ENCODE assay signal across 7 cellular contexts in genomic region chr7:107891619-107892366, GRCh38. TPM values are rescaled to one million over a fixed set of nuclear protein-coding genes. Genes with fewer than 3 reads are reported as not detected.
DNase-seq lines count a peak whose midpoint lies in the region; ATAC-seq, FAIRE-seq and TF ChIP-seq lines count a peak whose summit lies in the region.

No MANE protein-coding gene starts in this region.

- TF ChIP-seq RAD21 in K562 (CRISPR knock-in tag; conservative IDR thresholded peaks at IDR 0.05 in 1 of 2, IDR thresholded peaks at IDR 0.05 in 1 of 2) = no peak

- BruUV-seq in K562 (replicated peaks; lab: Mats Ljungman, UMichigan) = no TSS peak

- H3K79me2 ChIP-seq in K562 (ENCODE audit: control insufficient read depth, insufficient read depth, low read length) = peaks cover 59% of the 10 kb centered on the region

- H4K20me1 ChIP-seq in K562 (replicated peaks; ENCODE audit: control insufficient read depth, insufficient read depth, low read length) = peaks cover 20% of the 10 kb centered on the region

- peak; percentile 8 for ATAC-seq in GM21526 (IDR thresholded peaks at IDR 0.05; ENCODE audit: low FRiP score, unreplicated experiment)
- peak; percentile 15 for ATAC-seq in K562
- no peak for ATAC-seq in lower lobe of right lung

- intact Hi-C loops in K562 (cut with micrococcal nuclease) = loop anchor here (5.0 kb wide), 3 partner anchors 121 to 256 kb away; no protein-coding TSS in a partner anchor
- intact Hi-C loops in lower lobe of right lung (cut with DNase I) = no loop called here

- no peak; the same call in 1 of the 2 replicates for TF ChIP-seq EP300 in K562 (IDR thresholded peaks at IDR 0.05; ENCODE audit: low read length)

- H3K9me3 ChIP-seq in MG63 (no peaks in the 10 kb centered on the region), K562 (replicated peaks; ENCODE audit: control insufficient read depth, insufficient read depth, low read depth, low read length) (no peaks in the 10 kb centered on the region), lower lobe of right lung (no peaks in the 10 kb centered on the region)

- DNase-seq in GM12865 (ENCODE audit: low read depth) = no peak
- no peak for DNase-seq in MG63
- peak in 2 of 4 experiments; percentile 54 to 70 for DNase-seq in K562 (ENCODE audit: extremely low read depth in 1 of 4, low spot score in 3 of 4)
- no peak for DNase-seq in lower lobe of right lung
- no peak for DNase-seq in NCI-H128 (lab: John Stamatoyannopoulos, UW; ENCODE audit: unreplicated experiment)

- peak overlapping the region; percentile 98 for H2AFZ ChIP-seq in K562 (ENCODE audit: low read depth, low read length)

- peak; percentile 57 for FAIRE-seq in K562 (lab: Jason Lieb, UNC)

- H3K36me3 ChIP-seq in MG63 (peaks cover 5% of the 10 kb centered on the region), K562 (ENCODE audit: control insufficient read depth, insufficient read depth, low read length) (peaks cover 41% of the 10 kb centered on the region), lower lobe of right lung (peaks cover 27% of the 10 kb centered on the region), urinary bladder (ENCODE audit: insufficient read depth) (no peaks in the 10 kb centered on the region)

- H3K4me3 ChIP-seq in GM12865 (ENCODE audit: low read depth, low read length) = peak overlapping the region; percentile 77
- peak overlapping the region; percentile 79 for H3K4me3 ChIP-seq in MG63
- peak overlapping the region; percentile 55 for H3K4me3 ChIP-seq in K562
- H3K4me3 ChIP-seq in lower lobe of right lung = peak overlapping the region; percentile 70
- peak overlapping the region; percentile 56 for H3K4me3 ChIP-seq in urinary bladder (ENCODE audit: low read depth, low read length)

- H3K9ac ChIP-seq in K562 (ENCODE audit: insufficient read depth in 1 of 2, low read depth in 2 of 2, low read length in 2 of 2) = peak overlapping the region; percentile 85 to 97

- H3K4me2 ChIP-seq in K562 (ENCODE audit: insufficient read depth, low read length) = peak overlapping the region; percentile 90

- no peak for TF ChIP-seq POLR2A in K562 (conservative IDR thresholded peaks at IDR 0.05)

- H3K27ac ChIP-seq in K562 (ENCODE audit: extremely low read depth, low read depth, low read length) (peak overlapping the region; percentile 93), lower lobe of right lung (peak overlapping the region; percentile 96), urinary bladder (ENCODE audit: low read depth) (no peak overlapping the region)

- TF ChIP-seq CTCF in GM12865 (IDR thresholded peaks at IDR 0.05; ENCODE audit: insufficient read depth, low read depth, low read length, missing control alignments) (no peak), K562 (IDR thresholded peaks at IDR 0.05 in 2 of 3, conservative IDR thresholded peaks at IDR 0.05 in 1 of 3; ENCODE audit: insufficient read depth in 2 of 3, low read depth in 1 of 3, low read length in 3 of 3) (no peak), lower lobe of right lung (IDR thresholded peaks at IDR 0.05) (no peak)

- no peaks in the 10 kb centered on the region for H3K9me1 ChIP-seq in K562 (ENCODE audit: control insufficient read depth, insufficient read depth, low read length)

- H3K27me3 ChIP-seq in MG63 (no peaks in the 10 kb centered on the region), K562 (ENCODE audit: control insufficient read depth in 2 of 2, insufficient read depth in 2 of 2, low read length in 2 of 2) (no peaks in the 10 kb centered on the region), lower lobe of right lung (ENCODE audit: low read depth) (no peaks in the 10 kb centered on the region)

- POLR2A ChIA-PET in K562 (lab: Yijun Ruan, JAX) = interaction anchor here (0.7 to 1.5 kb wide), 5 partner anchors 10 to 148 kb away, joined by 3 to 7 read pairs (median 4); partner anchors contain the start of gene CBLL1

- CTCF ChIA-PET in K562 (lab: Yijun Ruan, JAX; ENCODE audit: low intra/inter-chr PET ratio) = no interaction called here

- in situ Hi-C loops in K562 (cut with MboI) = no loop called here

- H3K4me1 ChIP-seq in K562 (replicated peaks in 1 of 2; ENCODE audit: control insufficient read depth in 2 of 2, insufficient read depth in 2 of 2, low read length in 2 of 2) (peaks cover 12 to 27% of the 10 kb centered on the region in 2 experiments; a peak in 4 of 5 replicates), lower lobe of right lung (peaks cover 26% of the 10 kb centered on the region), urinary bladder (ENCODE audit: insufficient read depth) (peaks cover 4% of the 10 kb centered on the region)

- WGBS in K562 (ENCODE audit: insufficient coverage, low coverage, missing lambda C conversion rate) = 0% methylated on average over 10 of the region's 10 CpGs
- WGBS in urinary bladder = 37% methylated on average over 10 of the region's 10 CpGs

TF ChIP-seq in K562, 482 proteins besides CTCF, POLR2A, EP300 and RAD21 (continues in another document):
- TF ChIP-seq ZNF318 (IDR thresholded peaks at IDR 0.05; ENCODE audit: borderline replicate concordance in 1 of 2, low read depth in 1 of 2) = 0 out of 4 replicates have a peak, but pooled peaks of 1 of the 2 experiments have one; percentile 24

RNA-seq across cellular contexts. Expression of gene DLD, which starts 0.8 kb away (rescaled TPM):
- 8.7 and 44.3 TPM in 2 replicates for total RNA-seq in MG63 (2014; rRNA removed; shearing (Covaris generic); ENCODE audit: low replicate concordance)
- total RNA-seq in K562 (2011; cell fraction: chromatin; rRNA removed; ENCODE audit: low replicate concordance) = 145 and 414 TPM in 2 replicates
- total RNA-seq in K562 (2011; cell fraction: nucleolus; rRNA removed) = 52.5 and 60.0 TPM in 2 replicates
- 116 and 161 TPM in 2 replicates for total RNA-seq in K562 (2011; cell fraction: nucleoplasm; rRNA removed)
- total RNA-seq in K562 (2014; rRNA removed) (128 and 130 TPM in 2 replicates), K562 (2014; rRNA removed; fragmentation: Illumina TruSeq; extraction: Trizol) (192 and 248 TPM in 2 replicates), K562 (2015; rRNA removed; fragmentation: Illumina TruSeq; extraction: Trizol) (138 and 155 TPM in 2 replicates), K562 (2021) (190 and 201 TPM in 2 replicates), lower lobe of right lung (64.1 TPM), urinary bladder (82.3 TPM)
- polyA plus RNA-seq in K562 (2011; rRNA removed) (269 and 357 TPM in 2 replicates), K562 (2014; fragmentation: Illumina TruSeq; extraction: Trizol) (553 and 639 TPM in 2 replicates), K562 (2014; fragmentation: Nextera tagmentation; extraction: Ambion mirVana) (100 to 1,000 TPM; 406 to 588 TPM), K562 (2014; rRNA removed) (230 and 247 TPM in 2 replicates), urinary bladder (127 TPM)
- 144 and 306 TPM in 2 replicates for polyA plus RNA-seq in K562 (2011; cell fraction: cytosol; rRNA removed)
- 65.1 and 120 TPM in 2 replicates for polyA plus RNA-seq in K562 (2011; cell fraction: nucleus; rRNA removed)
- 223 and 282 TPM in 2 replicates for polyA plus RNA-seq in K562 (2012)
- 509 and 557 TPM in 2 replicates for polyA minus RNA-seq in K562 (2011; rRNA and poly(A)+ RNA removed)
- polyA minus RNA-seq in K562 (2011; cell fraction: cytosol; rRNA and poly(A)+ RNA removed) = 79.4 and 89.1 TPM in 2 replicates
- polyA minus RNA-seq in K562 (2011; cell fraction: nucleus; rRNA and poly(A)+ RNA removed) = 57.2 and 97.5 TPM in 2 replicates

Comparison
In these comparisons a context has a peak if more than half of its experiments do, and no peak if none do; other contexts are left out.
1. ATAC-seq: peak in GM21526 (single experiment) and K562 (single experiment); none in lower lobe of right lung (0 of 2).
2. Peak in every context shown above with its lines, with median percentiles within 50 percentile points of each other: H3K4me3 ChIP-seq.